In the genomic region with DNA sequence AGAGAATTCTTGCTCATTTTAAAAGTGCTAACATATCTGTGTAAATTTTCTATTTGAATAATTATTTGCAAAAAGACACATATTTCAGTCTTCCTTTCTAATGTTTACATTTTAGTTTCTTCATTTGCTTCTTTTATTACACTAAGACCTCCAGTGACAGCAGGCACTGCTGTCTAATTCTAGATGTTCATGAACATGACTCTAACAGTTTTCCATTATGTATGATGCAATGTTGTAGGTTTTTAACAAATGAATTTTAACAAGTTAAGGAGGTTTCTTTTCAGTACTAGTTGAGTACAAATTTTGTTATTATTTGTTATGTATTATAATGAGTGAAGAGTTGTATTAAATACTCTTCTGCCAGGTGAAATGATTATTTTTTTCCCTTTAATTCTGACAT, we compare ENCODE assay signal across 22 cellular contexts.
DNase-seq lines count a peak whose midpoint lies in the region; ATAC-seq, FAIRE-seq and TF ChIP-seq lines count a peak whose summit lies in the region.
"Had no signal": no experiment of that assay in that cellular context is flagged by ENCODE, and none has a peak within 500 bp of the region (broad histone marks: within the 10 kb centered on the region; RNA-seq: fewer than 3 reads in every experiment).

No MANE protein-coding gene starts in this region.

- H3K27me3 ChIP-seq in HepG2 (ENCODE audit: control insufficient read depth in 1 of 2, insufficient read depth in 2 of 2, low read length in 2 of 2) (no peaks in the 10 kb centered on the region), right lobe of liver (no peaks in the 10 kb centered on the region), adipocyte (replicated peaks; ENCODE audit: control insufficient read depth, insufficient read depth, low read length) (no peaks in the 10 kb centered on the region), mesenchymal stem cell (ENCODE audit: control insufficient read depth in 1 of 2, insufficient read depth in 1 of 2, low read length in 2 of 2) (no peaks in the 10 kb centered on the region)
- H3K27me3 ChIP-seq: Peyer's patch had no signal

- POLR2A ChIA-PET in HepG2 (lab: Yijun Ruan, JAX), result no interaction called here

- ATAC-seq in HepG2, result no peak
- ATAC-seq in right lobe of liver, result no peak
- ATAC-seq in HG02938 (IDR thresholded peaks at IDR 0.05; ENCODE audit: unreplicated experiment), result no peak
- ATAC-seq in left cardiac atrium, result no peak
- ATAC-seq in HG02571 (IDR thresholded peaks at IDR 0.05; ENCODE audit: unreplicated experiment), result no peak

- no peak overlapping the region for H2BK120ac ChIP-seq in mesenchymal stem cell (ENCODE audit: low read depth, low read length)

- H3K18ac ChIP-seq in mesenchymal stem cell (ENCODE audit: low read depth in 1 of 2, low read length in 2 of 2), result no peak overlapping the region

- no peak overlapping the region for H3K4ac ChIP-seq in mesenchymal stem cell (ENCODE audit: low read depth in 1 of 2, low read length in 2 of 2)

- no peak overlapping the region for H4K91ac ChIP-seq in mesenchymal stem cell (ENCODE audit: low read length)

- TF ChIP-seq EP300 in HepG2 (IDR thresholded peaks at IDR 0.05; ENCODE audit: low read depth in 2 of 2, low read length in 2 of 2) (no peak), HepG2 (CRISPR knock-in tag; IDR thresholded peaks at IDR 0.05; ENCODE audit: borderline replicate concordance) (no peak)

- no peak overlapping the region for H3K14ac ChIP-seq in mesenchymal stem cell (ENCODE audit: low read length in 2 of 2)

- H3K36me3 ChIP-seq in HepG2 (replicated peaks in 1 of 2; ENCODE audit: control insufficient read depth in 1 of 2, insufficient read depth in 2 of 2, low read length in 2 of 2) (no peaks in the 10 kb centered on the region), right lobe of liver (peaks cover 0 to 8% (median 0%) of the 10 kb centered on the region in 4 donors), adipocyte (ENCODE audit: control insufficient read depth, insufficient read depth, low read length, severe bottlenecking) (peaks cover 40% of the 10 kb centered on the region), mesenchymal stem cell (ENCODE audit: control insufficient read depth in 1 of 2, insufficient read depth in 2 of 2, low read depth in 1 of 2, low read length in 2 of 2) (peaks cover 22 to 47% of the 10 kb centered on the region in 2 experiments)
- H3K36me3 ChIP-seq: BE2C had no signal

- TF ChIP-seq CTCF in HepG2 (CRISPR knock-in tag; IDR thresholded peaks at IDR 0.05) (no peak), right lobe of liver (IDR thresholded peaks at IDR 0.05) (no peak)

- intact Hi-C loops in HepG2 (cut with micrococcal nuclease; ENCODE audit: unreplicated experiment) (loop anchor here (5.0 kb wide), 1 partner anchor 368 kb away; no protein-coding TSS in a partner anchor), right lobe of liver (cut with DNase I) (loop anchor here in 1 of 2 donors (10.0 kb wide), 1 partner anchor 96 kb away; no protein-coding TSS in a partner anchor), left cardiac atrium (cut with DNase I) (no loop called here)

- H3K79me2 ChIP-seq in HepG2 (ENCODE audit: insufficient read depth, low read length), result no peaks in the 10 kb centered on the region

- no peak overlapping the region for H4K8ac ChIP-seq in mesenchymal stem cell (ENCODE audit: low read length)

- H4K20me1 ChIP-seq in HepG2 (ENCODE audit: insufficient read depth, low read length), result no peaks in the 10 kb centered on the region

- H2BK12ac ChIP-seq in mesenchymal stem cell (ENCODE audit: low read length in 2 of 2), result no peak overlapping the region

- no peak overlapping the region for H3K4me2 ChIP-seq in HepG2 (ENCODE audit: low read depth, low read length)
- H3K4me2 ChIP-seq in mesenchymal stem cell (ENCODE audit: low read length, poor library complexity, severe bottlenecking), result no peak overlapping the region
- H3K4me2 ChIP-seq: SK-N-SH had no signal

- H2BK5ac ChIP-seq in mesenchymal stem cell (ENCODE audit: low read depth, low read length, poor library complexity, severe bottlenecking), result no peak overlapping the region

- no TSS peak for BruUV-seq in HepG2 (replicated peaks; lab: Mats Ljungman, UMichigan)

- FAIRE-seq in HepG2 (lab: Jason Lieb, UNC), result no peak

- no peak for TF ChIP-seq RAD21 in HepG2 (CRISPR knock-in tag; IDR thresholded peaks at IDR 0.05)

- 0 out of 2 replicates have a peak, but pooled peaks cover 11% of the 10 kb centered on the region for H3K4me1 ChIP-seq in HepG2 (ENCODE audit: insufficient read depth, low read length)
- H3K4me1 ChIP-seq in right lobe of liver, result peaks cover 0 to 30% (median 13%) of the 10 kb centered on the region in 4 donors
- H3K4me1 ChIP-seq in adipocyte (ENCODE audit: control insufficient read depth, insufficient read depth, low read length), result peaks cover 19% of the 10 kb centered on the region
- H3K4me1 ChIP-seq in mesenchymal stem cell (ENCODE audit: control insufficient read depth, insufficient read depth, low read depth, low read length), result peaks cover 4% of the 10 kb centered on the region
- H3K4me1 ChIP-seq: BE2C had no signal

- H3K27ac ChIP-seq in HepG2 (ENCODE audit: extremely low read length, insufficient read depth, low read length) (no peak overlapping the region), right lobe of liver (peak overlapping the region in 1 of 3 donors; percentile 72), mesenchymal stem cell (ENCODE audit: low read length, poor library complexity, severe bottlenecking) (no peak overlapping the region)
- H3K27ac ChIP-seq: Peyer's patch had no signal

- no peak for TF ChIP-seq POLR2A in HepG2 (IDR thresholded peaks at IDR 0.05; ENCODE audit: insufficient read depth in 1 of 2, low read depth in 2 of 2, low read length in 2 of 2)
- TF ChIP-seq POLR2A in right lobe of liver (IDR thresholded peaks at IDR 0.05), result no peak

- peaks cover 25% of the 10 kb centered on the region for H3K79me1 ChIP-seq in mesenchymal stem cell (replicated peaks; ENCODE audit: low read length, poor library complexity, severe bottlenecking)

- H2AFZ ChIP-seq in HepG2 (ENCODE audit: low read length) (no peak overlapping the region), mesenchymal stem cell (ENCODE audit: low read depth, low read length) (no peak overlapping the region)

- in situ Hi-C loops in HepG2 (cut with HindIII; ENCODE audit: extremely low pct_ligation_motif_present, low pct_unique_long_range_greater_than_20kb), result loop anchor here (25.0 kb wide), 1 partner anchor 562 kb away; no protein-coding TSS in a partner anchor

- no peak overlapping the region for H3K9ac ChIP-seq in HepG2 (ENCODE audit: insufficient read depth, low read depth, low read length)
- H3K9ac ChIP-seq in adipocyte (ENCODE audit: low read length), result no peak overlapping the region
- H3K9ac ChIP-seq in mesenchymal stem cell (ENCODE audit: low read length), result no peak overlapping the region
- H3K9ac ChIP-seq: SK-N-SH had no signal

- H3K4me3 ChIP-seq in HepG2 (replicated peaks in 1 of 3; ENCODE audit: insufficient read depth in 1 of 3, low read depth in 2 of 3, low read length in 3 of 3) (no peak overlapping the region), right lobe of liver (no peak overlapping the region), adipocyte (ENCODE audit: low read length) (no peak overlapping the region), mesenchymal stem cell (ENCODE audit: insufficient read depth in 1 of 2, low read depth in 1 of 2, low read length in 2 of 2) (no peak overlapping the region)
- H3K4me3 ChIP-seq: HAP-1, Peyer's patch had no signal

- H2AK5ac ChIP-seq in mesenchymal stem cell (ENCODE audit: low read length, severe bottlenecking), result no peak overlapping the region

- H3K9me3 ChIP-seq in HepG2 (ENCODE audit: low read length) (no peaks in the 10 kb centered on the region), right lobe of liver (no peaks in the 10 kb centered on the region), adipocyte (ENCODE audit: control insufficient read depth, low read length) (no peaks in the 10 kb centered on the region), mesenchymal stem cell (ENCODE audit: control insufficient read depth, low read length) (no peaks in the 10 kb centered on the region)
- H3K9me3 ChIP-seq: BE2C, HAP-1, Peyer's patch, SK-N-SH had no signal

- CTCF ChIA-PET in HepG2 (lab: Yijun Ruan, JAX; ENCODE audit: low intra/inter-chr PET ratio, low total read pairs), result no interaction called here

- DNase-seq in HepG2 (ENCODE audit: low spot score) (no peak), right lobe of liver (no peak), adipocyte (ENCODE audit: low read depth) (peak; percentile 50), mesenchymal stem cell (peak; percentile 19), left cardiac atrium (no peak)
- DNase-seq: 8988T, ACHN, BE2C, Calu3, DND-41, GOT3, KBM-7, NCI-H2029, NCI-H446 treated with DMSO at 0.1 percent for 48 hours, NCI-H526, NCI-H82, Peyer's patch, SHP77 treated with DMSO at 0.1 percent for 48 hours, SK-N-SH had no signal

- H2BK15ac ChIP-seq in mesenchymal stem cell (ENCODE audit: low read depth, poor library complexity, severe bottlenecking), result no peak overlapping the region

- no peak overlapping the region for H3K23ac ChIP-seq in mesenchymal stem cell (ENCODE audit: low read length in 2 of 2)

TF ChIP-seq in HepG2, 621 proteins besides CTCF, POLR2A, EP300 and RAD21:
- 0 out of 2 replicates have a peak, but pooled peaks have one; percentile 4 for TF ChIP-seq CEBPB (IDR thresholded peaks at IDR 0.05; ENCODE audit: borderline replicate concordance, low read depth, low read length)
- TF ChIP-seq, protein P1, sequence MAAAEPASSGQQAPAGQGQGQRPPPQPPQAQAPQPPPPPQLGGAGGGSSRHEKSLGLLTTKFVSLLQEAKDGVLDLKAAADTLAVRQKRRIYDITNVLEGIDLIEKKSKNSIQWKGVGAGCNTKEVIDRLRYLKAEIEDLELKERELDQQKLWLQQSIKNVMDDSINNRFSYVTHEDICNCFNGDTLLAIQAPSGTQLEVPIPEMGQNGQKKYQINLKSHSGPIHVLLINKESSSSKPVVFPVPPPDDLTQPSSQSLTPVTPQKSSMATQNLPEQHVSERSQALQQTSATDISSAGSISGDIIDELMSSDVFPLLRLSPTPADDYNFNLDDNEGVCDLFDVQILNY (CRISPR knock-in tag; conservative IDR thresholded peaks at IDR 0.05), result no peak
- TF ChIP-seq REXO4 (CRISPR knock-in tag; IDR thresholded peaks at IDR 0.05; ENCODE audit: borderline replicate concordance), result no peak
- TF ChIP-seq ZNF441 (CRISPR knock-in tag; IDR thresholded peaks at IDR 0.05; ENCODE audit: borderline replicate concordance), result no peak
- TF ChIP-seq ZNF282 (IDR thresholded peaks at IDR 0.05; ENCODE audit: partially characterized antibody), result no peak
- no peak for TF ChIP-seq ZNF83 (CRISPR knock-in tag; IDR thresholded peaks at IDR 0.05; ENCODE audit: borderline replicate concordance)
- TF ChIP-seq PAX8 (CRISPR knock-in tag; IDR thresholded peaks at IDR 0.05; ENCODE audit: borderline replicate concordance), result no peak
- 0 out of 2 replicates have a peak, but pooled peaks have one; percentile 19 for TF ChIP-seq ATF7 (IDR thresholded peaks at IDR 0.05)
- no peak for TF ChIP-seq ATF7 (CRISPR knock-in tag; IDR thresholded peaks at IDR 0.05)

Comparison
In these comparisons a context has a peak if more than half of its experiments do, and no peak if none do; other contexts are left out.
1. DNase-seq: peak in adipocyte (single experiment) and mesenchymal stem cell (single experiment); none in HepG2 (single experiment), right lobe of liver (0 of 3) and left cardiac atrium (single experiment).